ENCODE assay signal across 8 cellular contexts in genomic region chr10:68074775-68075549, GRCh38. TPM values are rescaled to one million over a fixed set of nuclear protein-coding genes. Genes with fewer than 3 reads are reported as not detected.
A peak's percentile ranks its signal among the peaks of the same experiment; 100 is the strongest.
DNase-seq lines count a peak whose midpoint lies in the region; ATAC-seq and TF ChIP-seq lines count a peak whose summit lies in the region.

HERC4 (minus strand) TSS chr10:68075283; CDS start chr10:68073108, 2,175 bp downstream.

- POLR2A ChIA-PET in PC-9 (lab: Charles Lee; ENCODE audit: unreplicated experiment): interaction anchor here (0.5 to 0.7 kb wide), 3 partner anchors 78 to 189 kb away, joined by 5 to 15 read pairs (median 6); no protein-coding TSS in a partner anchor

- no peaks in the 10 kb centered on the region for H3K27me3 ChIP-seq in PC-9 (ENCODE audit: insufficient read depth, low read depth)
- H3K27me3 ChIP-seq in esophagus muscularis mucosa: no peaks in the 10 kb centered on the region
- no peaks in the 10 kb centered on the region for H3K27me3 ChIP-seq in muscle layer of duodenum (ENCODE audit: low read depth, low read length)

- H3K9me3 Mint-ChIP-seq in activated T-cell treated with anti-CD3 and anti-CD28 coated beads, Interleukin-2, amount 50 U/mL, for 72 hours: no peaks in the 10 kb centered on the region

- BruUV-seq in PC-9 (replicated peaks; lab: Mats Ljungman, UMichigan): no TSS peak

- H3K4me1 Mint-ChIP-seq in activated T-cell treated with anti-CD3 and anti-CD28 coated beads, Interleukin-2, amount 50 U/mL, for 72 hours (ENCODE audit: low read depth): peaks cover 48% of the 10 kb centered on the region

- H3K27me3 Mint-ChIP-seq in activated T-cell treated with anti-CD3 and anti-CD28 coated beads, Interleukin-2, amount 50 U/mL, for 72 hours (ENCODE audit: low read depth): no peaks in the 10 kb centered on the region

- peaks cover 31% of the 10 kb centered on the region for H4K20me1 ChIP-seq in PC-9 (ENCODE audit: insufficient read depth)

- H3K36me3 ChIP-seq in PC-9 (ENCODE audit: low read depth) (peaks cover 27% of the 10 kb centered on the region; the same call in 1 of the 2 replicates), esophagus muscularis mucosa (peaks cover 0 to 5% (median 2%) of the 10 kb centered on the region in 4 donors), muscle layer of duodenum (ENCODE audit: control insufficient read depth in 1 of 2, insufficient read depth in 2 of 2, low read length in 2 of 2) (peaks cover 0 to 9% of the 10 kb centered on the region in 2 donors)

- peak within 1 kb of the TSS; percentile 84 for H2AFZ ChIP-seq in PC-9

- peaks cover 51% of the 10 kb centered on the region for H3K79me2 ChIP-seq in PC-9 (ENCODE audit: low read depth)

- H3K9me3 ChIP-seq in PC-9 (ENCODE audit: insufficient read depth, low read depth) (no peaks in the 10 kb centered on the region), esophagus muscularis mucosa (no peaks in the 10 kb centered on the region), muscle layer of duodenum (ENCODE audit: control insufficient read depth in 1 of 2, low read length in 2 of 2) (no peaks in the 10 kb centered on the region)

- peak; percentile 78 for DNase-seq in DMS153 (lab: John Stamatoyannopoulos, UW)
- peak; percentile 84 for DNase-seq in HuH-7 (ENCODE audit: low spot score)
- peak; percentile 82 to 92 for DNase-seq in PC-9
- DNase-seq in activated T-cell treated with anti-CD3 and anti-CD28 coated beads, Interleukin-2, amount 50 U/mL, for 72 hours: peak; percentile 91
- peak; percentile 98 for DNase-seq in esophagus muscularis mucosa (ENCODE audit: extremely low spot score)
- peak; percentile 83 for DNase-seq in stimulated activated CD8-positive, alpha-beta memory T cell treated with anti-CD3 and anti-CD28 coated beads, Interleukin-7, amount 100 ng/mL, for 24 hours (ENCODE audit: low read depth)

- H3K4me1 ChIP-seq in PC-9 (replicated peaks; ENCODE audit: insufficient read depth): peaks cover 36% of the 10 kb centered on the region
- peaks cover 16 to 41% (median 38%) of the 10 kb centered on the region in 4 donors for H3K4me1 ChIP-seq in esophagus muscularis mucosa
- H3K4me1 ChIP-seq in muscle layer of duodenum (ENCODE audit: control insufficient read depth in 1 of 2, insufficient read depth in 2 of 2, low read length in 2 of 2): peaks cover 9 to 24% of the 10 kb centered on the region in 2 donors

- CTCF ChIA-PET in PC-9 (lab: Charles Lee): interaction anchor here (0.7 kb wide), 1 partner anchor 228 kb away, joined by 3 read pairs; no protein-coding TSS in a partner anchor

- WGBS in esophagus muscularis mucosa: 2% methylated on average over 15 of the region's 64 CpGs

- TF ChIP-seq POLR2A in esophagus muscularis mucosa (IDR thresholded peaks at IDR 0.05; ENCODE audit: low read depth): peak; percentile 76

- peak within 1 kb of the TSS; percentile 94 to 97 for H3K4me3 Mint-ChIP-seq in activated T-cell treated with anti-CD3 and anti-CD28 coated beads, Interleukin-2, amount 50 U/mL, for 72 hours

- peak within 1 kb of the TSS; percentile 96 for H3K4me2 ChIP-seq in PC-9

- peaks cover 7% of the 10 kb centered on the region; the same call in 1 of the 2 replicates for H3F3A ChIP-seq in PC-9 (ENCODE audit: insufficient read depth, low read depth)

- H3K4me3 ChIP-seq in PC-9 (peak within 1 kb of the TSS; percentile 97), esophagus muscularis mucosa (peak within 1 kb of the TSS; percentile 74 to 95 (median 90)), muscle layer of duodenum (ENCODE audit: low read depth in 1 of 2, low read length in 2 of 2) (peak within 1 kb of the TSS; percentile 78 to 98)

- TF ChIP-seq CTCF in PC-9 (conservative IDR thresholded peaks at IDR 0.05): no peak
- TF ChIP-seq CTCF in esophagus muscularis mucosa (IDR thresholded peaks at IDR 0.05): no peak

- H3K9me2 ChIP-seq in PC-9 (ENCODE audit: insufficient read depth): no peaks in the 10 kb centered on the region

- H3K27ac ChIP-seq in PC-9: peak within 1 kb of the TSS; percentile 95
- peak within 1 kb of the TSS; percentile 94 to 99 (median 99) for H3K27ac ChIP-seq in esophagus muscularis mucosa (replicated peaks in 1 of 4)
- peak within 1 kb of the TSS; percentile 95 for H3K27ac ChIP-seq in muscle layer of duodenum (ENCODE audit: low read length)

- intact Hi-C loops in PC-9 (cut with micrococcal nuclease; ENCODE audit: unreplicated experiment): loop anchor here (1.0 kb wide), 3 partner anchors 22 to 259 kb away; no protein-coding TSS in a partner anchor
- intact Hi-C loops in esophagus muscularis mucosa (cut with DNase I): loop anchor here (10.0 kb wide), 1 partner anchor 220 kb away; no protein-coding TSS in a partner anchor

- no peak for TF ChIP-seq EP300 in esophagus muscularis mucosa (IDR thresholded peaks at IDR 0.05)

- peaks cover 4 to 7% of the 10 kb centered on the region in 2 donors for H3K36me3 Mint-ChIP-seq in activated T-cell treated with anti-CD3 and anti-CD28 coated beads, Interleukin-2, amount 50 U/mL, for 72 hours (ENCODE audit: insufficient read depth in 2 of 2)

- H3K27ac Mint-ChIP-seq in activated T-cell treated with anti-CD3 and anti-CD28 coated beads, Interleukin-2, amount 50 U/mL, for 72 hours: peak within 1 kb of the TSS; percentile 97

- peak; percentile 86 for ATAC-seq in GM21515 (IDR thresholded peaks at IDR 0.05; ENCODE audit: unreplicated experiment)
- peak; percentile 91 for ATAC-seq in activated T-cell treated with anti-CD3 and anti-CD28 coated beads, Interleukin-2, amount 50 U/mL, for 72 hours (replicated peaks in 1 of 2)

RNA-seq across cellular contexts. Expression of gene HERC4, which starts in this region (rescaled TPM):
- total RNA-seq in PC-9 (2021): 115 and 116 TPM in 2 replicates
- total RNA-seq in activated T-cell treated with anti-CD3 and anti-CD28 coated beads, Interleukin-2, amount 50 U/mL, for 72 hours: 10 to 100 TPM; 73.5 to 85.6 TPM
- 10 to 100 TPM; 24.9 to 42.4 (median 30.1) TPM for total RNA-seq in esophagus muscularis mucosa

Comparison
In these comparisons a context has a peak if more than half of its experiments do, and no peak if none do; other contexts are left out.
1. Peak in every context shown above with its lines: DNase-seq, ATAC-seq, H3K4me3 ChIP-seq and H3K27ac ChIP-seq.